In the genomic region with DNA sequence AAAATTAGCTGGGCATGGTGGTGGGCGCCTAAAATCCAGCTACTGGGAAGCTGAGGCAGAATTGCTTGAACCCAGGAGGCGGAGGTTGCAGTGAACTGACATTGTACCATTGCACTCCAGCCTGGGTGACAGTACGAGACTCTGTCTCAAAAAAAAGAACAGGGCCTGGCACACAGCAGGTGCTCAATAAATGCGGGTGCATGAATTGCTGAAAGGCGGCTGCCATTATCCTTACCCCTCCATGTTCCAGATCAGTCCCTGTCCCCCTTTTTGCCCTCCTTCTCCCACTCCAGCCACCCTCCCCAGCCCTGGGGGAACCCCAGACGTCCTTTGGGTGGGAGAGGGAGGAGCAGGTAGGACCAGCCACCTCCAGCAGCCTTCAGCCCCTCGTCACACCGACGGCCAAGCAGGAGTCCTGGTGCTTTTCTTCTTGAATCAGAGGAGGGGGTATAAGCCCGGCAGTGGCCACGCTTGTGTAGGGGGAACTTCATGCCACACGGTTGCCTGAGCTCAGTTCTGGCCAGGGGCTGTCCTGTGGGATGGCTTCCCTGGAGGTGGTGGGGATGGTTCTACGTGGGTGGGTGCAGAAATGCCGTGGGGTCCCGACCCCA, we compare ENCODE assay signal across 14 cellular contexts. TPM values are rescaled to one million over a fixed set of nuclear protein-coding genes. Genes with fewer than 3 reads are reported as not detected.
DNase-seq lines count a peak whose midpoint lies in the region; FAIRE-seq and TF ChIP-seq lines count a peak whose summit lies in the region.
"Had no signal": no experiment of that assay in that cellular context is flagged by ENCODE, and none has a peak within 500 bp of the region (broad histone marks: within the 10 kb centered on the region; RNA-seq: fewer than 3 reads in every experiment).

No MANE protein-coding gene starts in this region.

- no peaks in the 10 kb centered on the region for H3K36me3 Mint-ChIP-seq in brain
- no peaks in the 10 kb centered on the region for H3K36me3 Mint-ChIP-seq in activated naive CD4-positive, alpha-beta T cell treated with anti-CD3 and anti-CD28 coated beads, Interleukin-2, amount 10 ng/mL, durations not matched to agents 7 days and 5 days
- no peaks in the 10 kb centered on the region for H3K36me3 Mint-ChIP-seq in H9 (ENCODE audit: insufficient read depth in 1 of 3, low read depth in 3 of 3)

- H4K20me1 ChIP-seq in H9 (ENCODE audit: control insufficient read depth, insufficient read depth, insufficient read length), result no peaks in the 10 kb centered on the region

- H3K79me1 ChIP-seq in H9 (ENCODE audit: insufficient read depth, low read depth, low read length, poor library complexity, severe bottlenecking), result no peaks in the 10 kb centered on the region

- no peaks in the 10 kb centered on the region for H3K27me3 ChIP-seq in ACC112 (ENCODE audit: insufficient read depth, low read length)
- no peaks in the 10 kb centered on the region for H3K27me3 ChIP-seq in skeletal muscle satellite cell (ENCODE audit: control insufficient read depth, insufficient read depth, low read length)
- H3K27me3 ChIP-seq in H9 (ENCODE audit: insufficient read depth, low read length), result no peaks in the 10 kb centered on the region

- no peak overlapping the region for H3K4ac ChIP-seq in H9 (ENCODE audit: low read depth, low read length)

- H2BK5ac ChIP-seq in H9 (ENCODE audit: insufficient read length, low read length), result no peak overlapping the region

- H3K27ac ChIP-seq in ACC112 (ENCODE audit: low read depth, low read length) (peak overlapping the region; percentile 59), kidney (ENCODE audit: low read depth in 2 of 2, low read length in 2 of 2) (peak overlapping the region; percentile 32 to 52), H9 (ENCODE audit: insufficient read length, low read depth, low read length) (no peak overlapping the region)

- intact Hi-C loops in kidney (cut with DNase I), result loop anchor here (10.0 kb wide), 1 partner anchor 89 kb away; no protein-coding TSS in a partner anchor

- no peak overlapping the region for H4K8ac ChIP-seq in H9 (replicated peaks; ENCODE audit: insufficient read length, low read depth, low read length)

- H3K4me1 Mint-ChIP-seq in brain (peaks cover 11% of the 10 kb centered on the region), H9 (no peaks in the 10 kb centered on the region)
- H3K4me1 Mint-ChIP-seq in activated naive CD4-positive, alpha-beta T cell treated with anti-CD3 and anti-CD28 coated beads, Interleukin-2, amount 10 ng/mL, durations not matched to agents 7 days and 5 days, result peaks cover 2% of the 10 kb centered on the region
- H3K4me1 Mint-ChIP-seq: activated T-helper 17 cell treated with anti-CD3 and anti-CD28 coated beads, Interleukin-2, amount 50 U/mL, for 72 hours had no signal

- H3K4me1 ChIP-seq in ACC112 (ENCODE audit: control insufficient read depth, insufficient read depth, low read length, unreplicated experiment), result peaks cover 11% of the 10 kb centered on the region
- H3K4me1 ChIP-seq in kidney (ENCODE audit: control insufficient read depth in 1 of 2, insufficient read depth in 1 of 2, low read depth in 1 of 2, low read length in 2 of 2), result peaks cover 0 to 5% of the 10 kb centered on the region in 2 donors
- peaks cover 27% of the 10 kb centered on the region for H3K4me1 ChIP-seq in skeletal muscle satellite cell (ENCODE audit: control insufficient read depth, insufficient read depth, low read length)
- no peaks in the 10 kb centered on the region for H3K4me1 ChIP-seq in H9 (ENCODE audit: insufficient read depth, low read length)

- TF ChIP-seq CTCF in brain (conservative IDR thresholded peaks at IDR 0.05) (no peak), kidney (IDR thresholded peaks at IDR 0.05; ENCODE audit: borderline replicate concordance, extremely low read depth, insufficient read depth) (no peak), H9 (conservative IDR thresholded peaks at IDR 0.05) (no peak)

- no peaks in the 10 kb centered on the region for H3K23me2 ChIP-seq in H9 (ENCODE audit: insufficient read length, low read depth, low read length, poor library complexity, severe bottlenecking)

- no peak for FAIRE-seq in kidney (lab: Jason Lieb, UNC)

- H3T11ph ChIP-seq in H9 (ENCODE audit: low read length), result no peak overlapping the region

- H3K4me3 Mint-ChIP-seq in brain (no peak overlapping the region), H9 (no peak overlapping the region)
- no peak overlapping the region for H3K4me3 Mint-ChIP-seq in activated naive CD4-positive, alpha-beta T cell treated with anti-CD3 and anti-CD28 coated beads, Interleukin-2, amount 10 ng/mL, durations not matched to agents 7 days and 5 days
- H3K4me3 Mint-ChIP-seq: activated T-helper 17 cell treated with anti-CD3 and anti-CD28 coated beads, Interleukin-2, amount 50 U/mL, for 72 hours had no signal

- no peak overlapping the region for H4K91ac ChIP-seq in H9 (ENCODE audit: insufficient read length, low read depth, low read length)

- no peak overlapping the region for H2BK20ac ChIP-seq in H9 (ENCODE audit: low read depth, low read length, poor library complexity, severe bottlenecking)

- H3K9me3 Mint-ChIP-seq in brain (peaks cover 0 to 2% (median 0%) of the 10 kb centered on the region in 5 experiments), H9 (no peaks in the 10 kb centered on the region; a peak in 1 of 5 replicates)
- H3K9me3 Mint-ChIP-seq in activated naive CD4-positive, alpha-beta T cell treated with anti-CD3 and anti-CD28 coated beads, Interleukin-2, amount 10 ng/mL, durations not matched to agents 7 days and 5 days, result no peaks in the 10 kb centered on the region
- H3K9me3 Mint-ChIP-seq: activated T-helper 17 cell treated with anti-CD3 and anti-CD28 coated beads, Interleukin-2, amount 50 U/mL, for 72 hours had no signal

- H3K9me3 ChIP-seq in kidney (ENCODE audit: control insufficient read depth in 1 of 2, low read length in 2 of 2), result no peaks in the 10 kb centered on the region
- H3K9me3 ChIP-seq in skeletal muscle satellite cell (replicated peaks; ENCODE audit: low read length), result no peaks in the 10 kb centered on the region
- H3K9me3 ChIP-seq in H9 (ENCODE audit: control insufficient read depth, low read depth, low read length), result no peaks in the 10 kb centered on the region
- H3K9me3 ChIP-seq: mucosa of descending colon had no signal

- H3K36me3 ChIP-seq in ACC112 (ENCODE audit: insufficient read depth, low read length) (no peaks in the 10 kb centered on the region), kidney (ENCODE audit: control insufficient read depth in 1 of 2, insufficient read depth in 2 of 2, low read length in 2 of 2) (no peaks in the 10 kb centered on the region), skeletal muscle satellite cell (ENCODE audit: insufficient read depth, low read length) (no peaks in the 10 kb centered on the region)

- H3K56ac ChIP-seq in H9 (ENCODE audit: insufficient read length, low read depth, low read length), result no peak overlapping the region

- H3K9ac ChIP-seq in kidney (ENCODE audit: low read length in 2 of 2), result no peak overlapping the region
- H3K9ac ChIP-seq in skeletal muscle satellite cell (ENCODE audit: low read depth, low read length), result peak overlapping the region; percentile 49
- H3K9ac ChIP-seq in H9 (ENCODE audit: extremely low read depth, insufficient read length, low read length), result no peak overlapping the region

- H3K4me2 ChIP-seq in skeletal muscle satellite cell (ENCODE audit: low read length), result peak overlapping the region; percentile 75
- no peak overlapping the region for H3K4me2 ChIP-seq in H9 (ENCODE audit: insufficient read depth, insufficient read length, low read length)

- peak overlapping the region; percentile 13 for H2AFZ ChIP-seq in ACC112 (ENCODE audit: low read length, unreplicated experiment)
- no peak overlapping the region for H2AFZ ChIP-seq in H9 (ENCODE audit: low read length)

- H2BK15ac ChIP-seq in H9 (ENCODE audit: low read depth, low read length), result no peak overlapping the region

- peak overlapping the region in 3 of 5 experiments; percentile 77 to 96 (median 95) for H3K27ac Mint-ChIP-seq in brain
- H3K27ac Mint-ChIP-seq in activated naive CD4-positive, alpha-beta T cell treated with anti-CD3 and anti-CD28 coated beads, Interleukin-2, amount 10 ng/mL, durations not matched to agents 7 days and 5 days, result no peak overlapping the region
- H3K27ac Mint-ChIP-seq in H9, result no peak overlapping the region
- H3K27ac Mint-ChIP-seq: activated T-helper 17 cell treated with anti-CD3 and anti-CD28 coated beads, Interleukin-2, amount 50 U/mL, for 72 hours had no signal

- CTCF ChIA-PET in activated naive CD4-positive, alpha-beta T cell treated with anti-CD3 and anti-CD28 coated beads, Interleukin-2, amount 10 ng/mL, durations not matched to agents 7 days and 5 days (lab: Charles Lee), result no interaction called here

- WGBS in H9 (ENCODE audit: extremely low coverage, insufficient read length, low lambda C conversion rate), result no CpG with 5 or more reads among the region's 15 CpGs

- no peak overlapping the region for H3K14ac ChIP-seq in H9 (ENCODE audit: insufficient read depth, low read length)

- no peak overlapping the region for H3K18ac ChIP-seq in H9 (ENCODE audit: insufficient read length, low read depth, low read length)

- no peak for DNase-seq in kidney
- DNase-seq in activated naive CD4-positive, alpha-beta T cell treated with anti-CD3 and anti-CD28 coated beads, Interleukin-2, amount 10 ng/mL, durations not matched to agents 7 days and 5 days, result no peak
- DNase-seq in hippocampal formation (lab: John Stamatoyannopoulos, UW), result no peak
- DNase-seq in iPS-NIHi11 (ENCODE audit: low spot score), result no peak
- DNase-seq in H9, result no peak
- DNase-seq: activated CD4-positive, alpha-beta T cell treated with anti-CD3 and anti-CD28 coated beads, Interleukin-2, amount 50 U/mL, for 48 hours; GF-D8; NCI-H1417; retina had no signal

- no peaks in the 10 kb centered on the region for H3K79me2 ChIP-seq in ACC112 (ENCODE audit: control insufficient read depth, insufficient read depth, low read length, unreplicated experiment)
- H3K79me2 ChIP-seq in H9 (ENCODE audit: insufficient read depth, low read length), result no peaks in the 10 kb centered on the region

- H3K27me3 Mint-ChIP-seq in brain (peaks cover 4% of the 10 kb centered on the region), H9 (ENCODE audit: low read depth) (peaks cover 74% of the 10 kb centered on the region)
- H3K27me3 Mint-ChIP-seq in activated naive CD4-positive, alpha-beta T cell treated with anti-CD3 and anti-CD28 coated beads, Interleukin-2, amount 10 ng/mL, durations not matched to agents 7 days and 5 days, result no peaks in the 10 kb centered on the region
- H3K27me3 Mint-ChIP-seq: activated T-helper 17 cell treated with anti-CD3 and anti-CD28 coated beads, Interleukin-2, amount 50 U/mL, for 72 hours had no signal

- H3K23ac ChIP-seq in H9 (ENCODE audit: insufficient read length, low read depth, low read length), result no peak overlapping the region

- no peak overlapping the region for H2BK120ac ChIP-seq in H9 (ENCODE audit: low read depth, low read length, poor library complexity, severe bottlenecking)

- H2BK12ac ChIP-seq in H9 (ENCODE audit: insufficient read length, low read depth, low read length), result no peak overlapping the region

- H4K5ac ChIP-seq in H9 (ENCODE audit: insufficient read length, low read depth, low read length), result no peak overlapping the region

- H3K4me3 ChIP-seq in ACC112 (ENCODE audit: low read depth, low read length), result no peak overlapping the region
- no peak overlapping the region for H3K4me3 ChIP-seq in kidney (ENCODE audit: low read length in 2 of 2)
- H3K4me3 ChIP-seq in skeletal muscle satellite cell (ENCODE audit: low read length), result no peak overlapping the region
- H3K4me3 ChIP-seq: mucosa of descending colon had no signal

- H2AK5ac ChIP-seq in H9 (ENCODE audit: insufficient read length, low read length), result no peak overlapping the region

RNA-seq across cellular contexts. Expression of a gene that starts 20.4 kb away (rescaled TPM):
- polyA plus RNA-seq in brain (ENCODE audit: insufficient read depth, low read depth, low replicate concordance) (79.3 TPM), kidney (ENCODE audit: insufficient read depth, low read depth, low replicate concordance) (20.3 TPM)
- total RNA-seq in kidney (173 TPM), H9 (2021) (5.6 and 8.0 TPM in 2 replicates)
- 72.1 and 73.3 TPM in 2 replicates for total RNA-seq in skeletal muscle satellite cell (2012; rRNA removed)

Comparison
In these comparisons a context has a peak if more than half of its experiments do, and no peak if none do; other contexts are left out.
1. H3K27ac Mint-ChIP-seq: peak in brain (3 of 5); none in activated naive CD4-positive, alpha-beta T cell treated with anti-CD3 and anti-CD28 coated beads, Interleukin-2, amount 10 ng/mL, durations not matched to agents 7 days and 5 days (single experiment) and H9 (0 of 3).
2. RNA of a gene that starts 20.4 kb away (total RNA-seq): 173 TPM in kidney (single experiment); 5.6 to 8.0 TPM in H9; every median in the first group is over 10 times any median in the second.